22 cellular contexts compared by ENCODE assay signal in genomic region chrY:15368808-15369207, GRCh38.
DNase-seq lines count a peak whose midpoint lies in the region; ATAC-seq and TF ChIP-seq lines count a peak whose summit lies in the region.
"Had no signal": no experiment of that assay in that cellular context is flagged by ENCODE, and none has a peak within 500 bp of the region (broad histone marks: within the 10 kb centered on the region; RNA-seq: fewer than 3 reads in every experiment).

No MANE protein-coding gene starts in this region.

- H3K9me3 Mint-ChIP-seq in glutamatergic neuron (ENCODE audit: unreplicated experiment) (peaks cover 2% of the 10 kb centered on the region), type B pancreatic cell (no peaks in the 10 kb centered on the region)
- H3K9me3 Mint-ChIP-seq: CD4-positive, alpha-beta memory T cell; CD4-positive, CD25-positive, alpha-beta regulatory T cell; CD8-positive, alpha-beta memory T cell had no signal

- H3K27me3 Mint-ChIP-seq in glutamatergic neuron (ENCODE audit: unreplicated experiment) (no peaks in the 10 kb centered on the region), type B pancreatic cell (no peaks in the 10 kb centered on the region)

- in situ Hi-C loops in G401 (cut with HindIII; ENCODE audit: low sequenced_read_pairs): no loop called here

- H3K4me1 Mint-ChIP-seq in glutamatergic neuron (ENCODE audit: low read depth, unreplicated experiment): peaks cover 12% of the 10 kb centered on the region
- no peaks in the 10 kb centered on the region for H3K4me1 Mint-ChIP-seq in type B pancreatic cell (ENCODE audit: unreplicated experiment)
- H3K4me1 Mint-ChIP-seq: CD14-positive monocyte; CD4-positive, alpha-beta memory T cell; CD4-positive, CD25-positive, alpha-beta regulatory T cell; CD8-positive, alpha-beta memory T cell had no signal

- no peak for ATAC-seq in HG02571 (IDR thresholded peaks at IDR 0.05; ENCODE audit: unreplicated experiment)

- DNase-seq in AG10803 (ENCODE audit: low read depth) (peak; percentile 52), HFF-Myc (ENCODE audit: extremely low read depth, low read depth) (peak; percentile 2), glutamatergic neuron (no peak), G401 (ENCODE audit: low spot score) (no peak), type B pancreatic cell (ENCODE audit: extremely low spot score, unreplicated experiment) (no peak)
- DNase-seq: ACHN; BE2C; C1 segment of cervical spinal cord; CD4-positive, alpha-beta memory T cell; CD4-positive, CD25-positive, alpha-beta regulatory T cell; CD8-positive, alpha-beta memory T cell; COR-L47; DMS 273 treated with DMSO at 0.1 percent for 48 hours; DMS153; DMS53; DMS79; DND-41; EL; GF-D8 had no signal

- H3K27ac Mint-ChIP-seq in glutamatergic neuron (ENCODE audit: unreplicated experiment) (peak overlapping the region; percentile 90), type B pancreatic cell (no peak overlapping the region)
- H3K27ac Mint-ChIP-seq: CD14-positive monocyte; CD4-positive, alpha-beta memory T cell; CD4-positive, CD25-positive, alpha-beta regulatory T cell; CD8-positive, alpha-beta memory T cell had no signal

- H3K36me3 Mint-ChIP-seq in glutamatergic neuron (ENCODE audit: unreplicated experiment) (no peaks in the 10 kb centered on the region), type B pancreatic cell (no peaks in the 10 kb centered on the region)
- H3K36me3 Mint-ChIP-seq: CD14-positive monocyte; CD4-positive, alpha-beta memory T cell; CD4-positive, CD25-positive, alpha-beta regulatory T cell; CD8-positive, alpha-beta memory T cell had no signal

- H3K4me3 ChIP-seq in AG10803 (ENCODE audit: low read length) (no peak overlapping the region), HFF-Myc (replicated peaks; ENCODE audit: low read depth, low read length) (no peak overlapping the region)
- H3K4me3 ChIP-seq: BLaER1 had no signal

- no peak overlapping the region for H3K4me3 Mint-ChIP-seq in glutamatergic neuron (ENCODE audit: unreplicated experiment)
- no peak overlapping the region for H3K4me3 Mint-ChIP-seq in type B pancreatic cell
- H3K4me3 Mint-ChIP-seq: CD14-positive monocyte; CD4-positive, alpha-beta memory T cell; CD4-positive, CD25-positive, alpha-beta regulatory T cell; CD8-positive, alpha-beta memory T cell had no signal

- TF ChIP-seq CTCF in AG10803 (conservative IDR thresholded peaks at IDR 0.05; ENCODE audit: low read length) (no peak), HFF-Myc (IDR thresholded peaks at IDR 0.05; ENCODE audit: low read depth, low read length, missing control alignments) (no peak), glutamatergic neuron (IDR thresholded peaks at IDR 0.05; ENCODE audit: partially characterized antibody, unreplicated experiment) (no peak), type B pancreatic cell (conservative IDR thresholded peaks at IDR 0.05) (no peak)

Comparison
In these comparisons a context has a peak if more than half of its experiments do, and no peak if none do; other contexts are left out.
1. DNase-seq: peak in AG10803 (single experiment) and HFF-Myc (single experiment); none in glutamatergic neuron (single experiment), G401 (single experiment) and type B pancreatic cell (single experiment).